22 cellular contexts compared by ENCODE assay signal in genomic region chr1:64595871-64596515, GRCh38.
DNase-seq lines count a peak whose midpoint lies in the region; ATAC-seq and TF ChIP-seq lines count a peak whose summit lies in the region.
"Had no signal": no experiment of that assay in that cellular context is flagged by ENCODE, and none has a peak within 500 bp of the region (broad histone marks: within the 10 kb centered on the region; RNA-seq: fewer than 3 reads in every experiment).

No MANE protein-coding gene starts in this region.

- no peak for ATAC-seq in aorta (ENCODE audit: low FRiP score)
- ATAC-seq: activated CD8-positive, alpha-beta memory T cell treated with anti-CD3 and anti-CD28 coated beads, Interleukin-2, amount 10 ng/mL, durations not matched to agents 7 days and 5 days; effector memory CD8-positive, alpha-beta T cell; stimulated activated naive CD8-positive, alpha-beta T cell treated with anti-CD3 and anti-CD28 coated beads, Interleukin-15, amount 100 ng/mL, for 72 hours had no signal

- peak overlapping the region; percentile 98 for H3K27ac Mint-ChIP-seq in nephron progenitor cell
- H3K27ac Mint-ChIP-seq: activated CD8-positive, alpha-beta memory T cell treated with anti-CD3 and anti-CD28 coated beads, Interleukin-2, amount 10 ng/mL, durations not matched to agents 7 days and 5 days; effector memory CD8-positive, alpha-beta T cell; stimulated activated naive CD8-positive, alpha-beta T cell treated with anti-CD3 and anti-CD28 coated beads, Interleukin-15, amount 100 ng/mL, for 72 hours had no signal

- peaks cover 4% of the 10 kb centered on the region for H3K9me3 Mint-ChIP-seq in nephron progenitor cell
- H3K9me3 Mint-ChIP-seq: effector memory CD8-positive, alpha-beta T cell; stimulated activated naive CD8-positive, alpha-beta T cell treated with anti-CD3 and anti-CD28 coated beads, Interleukin-15, amount 100 ng/mL, for 72 hours had no signal

- H3K4me1 ChIP-seq in HUES6 (ENCODE audit: control insufficient read depth, insufficient read depth, low read length) = peaks cover 43% of the 10 kb centered on the region
- no peaks in the 10 kb centered on the region for H3K4me1 ChIP-seq in aorta (ENCODE audit: control insufficient read depth in 1 of 2, insufficient read depth in 2 of 2, low read length in 2 of 2)
- H3K4me1 ChIP-seq: sigmoid colon had no signal

- TF ChIP-seq CTCF in nephron progenitor cell (IDR thresholded peaks at IDR 0.05) (no peak), GM13976 (IDR thresholded peaks at IDR 0.05; ENCODE audit: borderline replicate concordance, control extremely low read depth, extremely low read depth, insufficient read depth, missing control alignments) (no peak)

- peak overlapping the region; percentile 31 for H3K4me3 Mint-ChIP-seq in nephron progenitor cell
- H3K4me3 Mint-ChIP-seq: activated CD8-positive, alpha-beta memory T cell treated with anti-CD3 and anti-CD28 coated beads, Interleukin-2, amount 10 ng/mL, durations not matched to agents 7 days and 5 days; effector memory CD8-positive, alpha-beta T cell; stimulated activated naive CD8-positive, alpha-beta T cell treated with anti-CD3 and anti-CD28 coated beads, Interleukin-15, amount 100 ng/mL, for 72 hours had no signal

- intact Hi-C loops in aorta (cut with DNase I) = no loop called here

- in situ Hi-C loops in Caki2 (cut with HindIII; ENCODE audit: low pct_unique_long_range_greater_than_20kb, low sequenced_read_pairs) = no loop called here
- in situ Hi-C loops in GM13976 (cut with MboI; ENCODE audit: low sequenced_read_pairs, unreplicated experiment) = no loop called here

- H3K4me1 Mint-ChIP-seq in nephron progenitor cell = peaks cover 74% of the 10 kb centered on the region
- H3K4me1 Mint-ChIP-seq: activated CD8-positive, alpha-beta memory T cell treated with anti-CD3 and anti-CD28 coated beads, Interleukin-2, amount 10 ng/mL, durations not matched to agents 7 days and 5 days; stimulated activated naive CD8-positive, alpha-beta T cell treated with anti-CD3 and anti-CD28 coated beads, Interleukin-15, amount 100 ng/mL, for 72 hours had no signal

- 85 to 89% methylated on average over 5 of the region's 5 CpGs for WGBS in aorta, 2 donors

- peaks cover 33% of the 10 kb centered on the region for H3K36me3 Mint-ChIP-seq in nephron progenitor cell (ENCODE audit: low read depth)
- H3K36me3 Mint-ChIP-seq: activated CD8-positive, alpha-beta memory T cell treated with anti-CD3 and anti-CD28 coated beads, Interleukin-2, amount 10 ng/mL, durations not matched to agents 7 days and 5 days had no signal

- H3K36me3 ChIP-seq in HUES6 (ENCODE audit: control insufficient read depth, insufficient read depth, low read length) = peaks cover 11% of the 10 kb centered on the region
- no peaks in the 10 kb centered on the region for H3K36me3 ChIP-seq in aorta (ENCODE audit: control insufficient read depth in 1 of 2, insufficient read depth in 2 of 2, low read length in 1 of 2)
- H3K36me3 ChIP-seq: sigmoid colon had no signal

- H3K27me3 Mint-ChIP-seq in nephron progenitor cell (ENCODE audit: low read depth, poor library complexity) = no peaks in the 10 kb centered on the region
- H3K27me3 Mint-ChIP-seq: stimulated activated naive CD8-positive, alpha-beta T cell treated with anti-CD3 and anti-CD28 coated beads, Interleukin-15, amount 100 ng/mL, for 72 hours had no signal

- H3K9me3 ChIP-seq in HUES6 (ENCODE audit: control insufficient read depth, insufficient read depth, low read depth, low read length) = no peaks in the 10 kb centered on the region; the same call in 1 of the 2 replicates
- H3K9me3 ChIP-seq in aorta (ENCODE audit: control insufficient read depth, low read length) = no peaks in the 10 kb centered on the region
- H3K9me3 ChIP-seq: sigmoid colon had no signal

- H3K27me3 ChIP-seq in HUES6 (ENCODE audit: control insufficient read depth, insufficient read depth, low read length) = no peaks in the 10 kb centered on the region
- no peaks in the 10 kb centered on the region for H3K27me3 ChIP-seq in aorta (ENCODE audit: control insufficient read depth in 1 of 2, insufficient read depth in 2 of 2, low read length in 1 of 2)
- H3K27me3 ChIP-seq: sigmoid colon had no signal

- H3K27ac ChIP-seq in HUES6 (ENCODE audit: low read depth, low read length) (peak overlapping the region; percentile 43; the same call in 1 of the 2 replicates), caudate nucleus (ENCODE audit: low read depth, low read length) (peak overlapping the region; percentile 67), aorta (ENCODE audit: low read depth in 1 of 2, low read length in 2 of 2) (no peak overlapping the region)
- H3K27ac ChIP-seq: sigmoid colon, SK-N-MC had no signal

- DNase-seq in Caki2 (ENCODE audit: low read depth) (peak; percentile 16), caudate nucleus (lab: John Stamatoyannopoulos, UW) (no peak), nephron progenitor cell (no peak), GM13976 (ENCODE audit: low spot score) (no peak), aorta (no peak), NOMO-1 treated with dmso at 0.1 percent for 144 hours (lab: John Stamatoyannopoulos, UW; ENCODE audit: unreplicated experiment) (no peak), OCI-M1 (lab: John Stamatoyannopoulos, UW) (no peak)
- DNase-seq: activated CD4-positive, alpha-beta T cell treated with anti-CD3 and anti-CD28 coated beads for 1 hour; activated CD8-positive, alpha-beta memory T cell treated with anti-CD3 and anti-CD28 coated beads, Interleukin-2, amount 10 ng/mL, durations not matched to agents 7 days and 5 days; amniotic stem cell; cerebellar nuclear complex; effector memory CD8-positive, alpha-beta T cell; KG1; kidney; NCI-H1105; NCI-H2227 treated with DMSO at 0.1 percent for 48 hours; sigmoid colon; stimulated activated CD4-positive, alpha-beta T cell treated with anti-CD3 and anti-CD28 coated beads, Interleukin-1b, Interleukin-23, amount 100 ng/mL, for 48 hours; stimulated activated naive CD8-positive, alpha-beta T cell treated with anti-CD3 and anti-CD28 coated beads, Interleukin-15, amount 100 ng/mL, for 72 hours; T1000 had no signal

- H3K4me3 ChIP-seq in HUES6 (ENCODE audit: low read depth, low read length) (no peak overlapping the region), aorta (ENCODE audit: low read length in 2 of 2) (no peak overlapping the region)
- H3K4me3 ChIP-seq: sigmoid colon, SK-N-MC had no signal

- no peak overlapping the region for H3K9ac ChIP-seq in HUES6 (ENCODE audit: low read length)

Comparison
In these comparisons a context has a peak if more than half of its experiments do, and no peak if none do; other contexts are left out.
1. H3K27ac ChIP-seq: peak in HUES6 (single experiment) and caudate nucleus (single experiment); none in aorta (0 of 2).